Comparison of ENCODE assay signal across 21 cellular contexts in genomic region chr2:9767656-9768281, GRCh38.
A peak's percentile ranks its signal among the peaks of the same experiment; 100 is the strongest.
DNase-seq lines count a peak whose midpoint lies in the region; ATAC-seq and TF ChIP-seq lines count a peak whose summit lies in the region.
"Had no signal": no experiment of that assay in that cellular context is flagged by ENCODE, and none has a peak within 500 bp of the region (broad histone marks: within the 10 kb centered on the region; RNA-seq: fewer than 3 reads in every experiment).

No MANE protein-coding gene starts in this region.

- in situ Hi-C loops in gastrocnemius medialis (cut with MboI; ENCODE audit: low sequenced_read_pairs in 4 of 4) = no loop called here

- no peaks in the 10 kb centered on the region for H3K36me3 ChIP-seq in gastrocnemius medialis
- H3K36me3 ChIP-seq: right atrium auricular region, stomach, tibial artery had no signal

- no peaks in the 10 kb centered on the region for H3K9me3 ChIP-seq in gastrocnemius medialis
- H3K9me3 ChIP-seq: right atrium auricular region, SK-N-SH, stomach, tibial artery had no signal

- H3K4me3 ChIP-seq in gastrocnemius medialis = no peak overlapping the region
- H3K4me3 ChIP-seq: GM23248, right atrium auricular region, stomach, tibial artery had no signal

- ATAC-seq in GM18868 (IDR thresholded peaks at IDR 0.05; ENCODE audit: unreplicated experiment) = peak; percentile 43
- ATAC-seq in gastrocnemius medialis = no peak

- H3K27me3 Mint-ChIP-seq in endothelial cell (ENCODE audit: unreplicated experiment) = peaks cover 20% of the 10 kb centered on the region
- no peaks in the 10 kb centered on the region for H3K27me3 Mint-ChIP-seq in activated T-cell treated with anti-CD3 and anti-CD28 coated beads, Interleukin-2, amount 50 U/mL, for 24 hours
- H3K27me3 Mint-ChIP-seq: activated CD4-positive, alpha-beta memory T cell treated with anti-CD3 and anti-CD28 coated beads for 36 hours had no signal

- no peak for TF ChIP-seq POLR2A in gastrocnemius medialis (IDR thresholded peaks at IDR 0.05)

- H3K36me3 Mint-ChIP-seq in endothelial cell (ENCODE audit: low read depth, unreplicated experiment) = no peaks in the 10 kb centered on the region
- no peaks in the 10 kb centered on the region for H3K36me3 Mint-ChIP-seq in activated T-cell treated with anti-CD3 and anti-CD28 coated beads, Interleukin-2, amount 50 U/mL, for 24 hours (ENCODE audit: low read depth)
- H3K36me3 Mint-ChIP-seq: activated CD4-positive, alpha-beta memory T cell treated with anti-CD3 and anti-CD28 coated beads for 36 hours; CD14-positive monocyte had no signal

- H3K4me1 ChIP-seq in gastrocnemius medialis = peaks cover 23 to 34% of the 10 kb centered on the region in 2 donors

- H3K27ac ChIP-seq in gastrocnemius medialis = peak overlapping the region in 3 of 4 donors; percentile 32 to 53 (median 41)
- H3K27ac ChIP-seq: GM23248, right atrium auricular region, stomach, tibial artery, VCaP had no signal

- intact Hi-C loops in gastrocnemius medialis (cut with DNase I; ENCODE audit: low total_unique reads) = loop anchor here (10.0 kb wide), 1 partner anchor 293 kb away; the partner anchor contains the start of gene IAH1

- peaks cover 9% of the 10 kb centered on the region for H3K4me1 Mint-ChIP-seq in endothelial cell (ENCODE audit: unreplicated experiment)
- H3K4me1 Mint-ChIP-seq in activated T-cell treated with anti-CD3 and anti-CD28 coated beads, Interleukin-2, amount 50 U/mL, for 24 hours (ENCODE audit: low read depth) = peaks cover 40% of the 10 kb centered on the region

- H3K4me3 Mint-ChIP-seq in endothelial cell (ENCODE audit: unreplicated experiment) = no peak overlapping the region
- no peak overlapping the region for H3K4me3 Mint-ChIP-seq in activated T-cell treated with anti-CD3 and anti-CD28 coated beads, Interleukin-2, amount 50 U/mL, for 24 hours
- H3K4me3 Mint-ChIP-seq: activated CD4-positive, alpha-beta memory T cell treated with anti-CD3 and anti-CD28 coated beads for 36 hours; CD14-positive monocyte had no signal

- peak; percentile 33 for DNase-seq in RPMI8226
- DNase-seq in endothelial cell (ENCODE audit: low spot score) = no peak
- no peak for DNase-seq in gastrocnemius medialis
- DNase-seq in activated T-cell treated with anti-CD3 and anti-CD28 coated beads, Interleukin-2, amount 50 U/mL, for 24 hours = no peak
- DNase-seq in effector CD8-positive, alpha-beta T cell (lab: John Stamatoyannopoulos, UW) = no peak
- no peak for DNase-seq in GM19238 (ENCODE audit: insufficient read length, low spot score)
- no peak for DNase-seq in activated T-cell treated with anti-CD3 and anti-CD28 coated beads for 4 hours
- DNase-seq: activated CD4-positive, alpha-beta memory T cell treated with anti-CD3 and anti-CD28 coated beads for 36 hours; activated CD8-positive, alpha-beta memory T cell treated with anti-CD3 and anti-CD28 coated beads, Interleukin-2, amount 50 U/mL, for 48 hours; activated effector memory CD4-positive, alpha-beta T cell treated with anti-CD3 and anti-CD28 coated beads, Interleukin-2, amount 50 U/mL, for 16 hours; GM23248; MV-4-11; NCI-H2171; SK-N-SH; stomach; T-helper 2 cell had no signal

- peak overlapping the region; percentile 52 for H3K27ac Mint-ChIP-seq in endothelial cell (ENCODE audit: unreplicated experiment)
- no peak overlapping the region for H3K27ac Mint-ChIP-seq in activated T-cell treated with anti-CD3 and anti-CD28 coated beads, Interleukin-2, amount 50 U/mL, for 24 hours
- H3K27ac Mint-ChIP-seq: activated CD4-positive, alpha-beta memory T cell treated with anti-CD3 and anti-CD28 coated beads for 36 hours had no signal

- H3K9me3 Mint-ChIP-seq in endothelial cell (ENCODE audit: unreplicated experiment) = no peaks in the 10 kb centered on the region
- no peaks in the 10 kb centered on the region for H3K9me3 Mint-ChIP-seq in activated T-cell treated with anti-CD3 and anti-CD28 coated beads, Interleukin-2, amount 50 U/mL, for 24 hours
- H3K9me3 Mint-ChIP-seq: activated CD4-positive, alpha-beta memory T cell treated with anti-CD3 and anti-CD28 coated beads for 36 hours had no signal

- no peaks in the 10 kb centered on the region for H3K27me3 ChIP-seq in gastrocnemius medialis
- H3K27me3 ChIP-seq: right atrium auricular region, stomach, tibial artery had no signal

- TF ChIP-seq CTCF in endothelial cell (IDR thresholded peaks at IDR 0.05; ENCODE audit: unreplicated experiment) (no peak), gastrocnemius medialis (IDR thresholded peaks at IDR 0.05 in 4 of 5, conservative IDR thresholded peaks at IDR 0.05 in 1 of 5) (no peak)
